In genomic region chr12:7142057-7142644, GRCh38 we compare ENCODE assay signal across 8 cellular contexts. TPM values are rescaled to one million over a fixed set of nuclear protein-coding genes. Genes with fewer than 3 reads are reported as not detected.
A peak's percentile ranks its signal among the peaks of the same experiment; 100 is the strongest.
DNase-seq lines count a peak whose midpoint lies in the region; ATAC-seq, FAIRE-seq and TF ChIP-seq lines count a peak whose summit lies in the region.

No MANE protein-coding gene starts in this region.

- BruUV-seq in K562 (replicated peaks; lab: Mats Ljungman, UMichigan) = no TSS peak

- POLR2A ChIA-PET in K562 (lab: Yijun Ruan, JAX) = no interaction called here

- H3K9ac ChIP-seq in K562 (ENCODE audit: insufficient read depth in 1 of 2, low read depth in 2 of 2, low read length in 2 of 2) (no peak overlapping the region), keratinocyte (ENCODE audit: control insufficient read depth, extremely low read depth, insufficient read depth, low read length) (no peak overlapping the region)

- H3K27me3 ChIP-seq in GM06990 (replicated peaks; ENCODE audit: control insufficient read depth, insufficient read depth, low read length) (no peaks in the 10 kb centered on the region), K562 (ENCODE audit: control insufficient read depth in 2 of 2, insufficient read depth in 2 of 2, low read length in 2 of 2) (no peaks in the 10 kb centered on the region), keratinocyte (ENCODE audit: control insufficient read depth, extremely low read depth, insufficient read depth, low read length) (no peaks in the 10 kb centered on the region)

- peak; percentile 31 to 55 for TF ChIP-seq RAD21 in K562 (CRISPR knock-in tag; conservative IDR thresholded peaks at IDR 0.05 in 1 of 2, IDR thresholded peaks at IDR 0.05 in 1 of 2)

- TF ChIP-seq POLR2A in K562 (conservative IDR thresholded peaks at IDR 0.05) = no peak

- H3K9me3 ChIP-seq in K562 (replicated peaks; ENCODE audit: control insufficient read depth, insufficient read depth, low read depth, low read length) = no peaks in the 10 kb centered on the region
- H3K9me3 ChIP-seq in keratinocyte (ENCODE audit: control insufficient read depth, low read depth, low read length) = no peaks in the 10 kb centered on the region

- 59% methylated on average over 3 of the region's 5 CpGs for WGBS in K562 (ENCODE audit: insufficient coverage, low coverage, missing lambda C conversion rate)

- H3K27ac ChIP-seq in K562 (ENCODE audit: extremely low read depth, low read depth, low read length) = no peak overlapping the region
- no peak overlapping the region for H3K27ac ChIP-seq in keratinocyte (ENCODE audit: control insufficient read depth, insufficient read depth, low read length)

- FAIRE-seq in K562 (lab: Jason Lieb, UNC) (peak; percentile 79), keratinocyte (lab: Jason Lieb, UNC) (peak; percentile 39)

- H4K20me1 ChIP-seq in K562 (replicated peaks; ENCODE audit: control insufficient read depth, insufficient read depth, low read length) (no peaks in the 10 kb centered on the region), keratinocyte (ENCODE audit: control insufficient read depth, extremely low read depth, insufficient read depth, low read length) (no peaks in the 10 kb centered on the region)

- no peak overlapping the region for H3K4me2 ChIP-seq in K562 (ENCODE audit: insufficient read depth, low read length)
- H3K4me2 ChIP-seq in keratinocyte (ENCODE audit: control insufficient read depth, extremely low read depth, insufficient read depth, low read depth, low read length) = no peak overlapping the region

- H3K4me3 ChIP-seq in GM06990 (replicated peaks; ENCODE audit: low read depth, low read length) (no peak overlapping the region), K562 (no peak overlapping the region), keratinocyte (ENCODE audit: control insufficient read depth in 2 of 3, extremely low read depth in 1 of 3, insufficient read depth in 2 of 3, low read depth in 1 of 3, low read length in 3 of 3) (no peak overlapping the region)

- intact Hi-C loops in K562 (cut with micrococcal nuclease) = loop anchor here (1.0 kb wide), 1 partner anchor 46 kb away; no protein-coding TSS in a partner anchor

- CTCF ChIA-PET in K562 (lab: Yijun Ruan, JAX; ENCODE audit: low intra/inter-chr PET ratio) = interaction anchor here (0.7 to 1.4 kb wide), 4 partner anchors 47 to 496 kb away, joined by 3 to 6 read pairs (median 4); partner anchors contain the start of gene PEX5

- H3K79me2 ChIP-seq in K562 (ENCODE audit: control insufficient read depth, insufficient read depth, low read length) (no peaks in the 10 kb centered on the region), keratinocyte (ENCODE audit: control insufficient read depth, insufficient read depth, low read length) (no peaks in the 10 kb centered on the region)

- TF ChIP-seq EP300 in K562 (IDR thresholded peaks at IDR 0.05; ENCODE audit: low read length) = no peak

- ATAC-seq in K562 = peak; percentile 93
- ATAC-seq in HG03159 (IDR thresholded peaks at IDR 0.05; ENCODE audit: unreplicated experiment) = no peak

- H2AFZ ChIP-seq in K562 (ENCODE audit: low read depth, low read length) (no peak overlapping the region), keratinocyte (ENCODE audit: control insufficient read depth, low read length) (no peak overlapping the region)

- H3K36me3 ChIP-seq in GM06990 (ENCODE audit: control insufficient read depth, insufficient read depth, low read length) (peaks cover 13% of the 10 kb centered on the region), K562 (ENCODE audit: control insufficient read depth, insufficient read depth, low read length) (peaks cover 17% of the 10 kb centered on the region; the same call in 2 of the 3 replicates), keratinocyte (ENCODE audit: control insufficient read depth in 2 of 2, extremely low read depth in 1 of 2, insufficient read depth in 2 of 2, low read length in 2 of 2) (peaks cover 4 to 25% of the 10 kb centered on the region in 2 experiments)

- no peak for DNase-seq in GM06990 (ENCODE audit: extremely low read depth, insufficient read length)
- peak; percentile 43 for DNase-seq in T-helper 9 cell
- DNase-seq in K562 (ENCODE audit: extremely low read depth in 1 of 4, low spot score in 3 of 4) = peak; percentile 53 to 61 (median 60)
- DNase-seq in keratinocyte (ENCODE audit: low read depth, low spot score) = no peak
- peak; percentile 36 to 53 for DNase-seq in stimulated activated CD4-positive, alpha-beta T cell treated with anti-CD3 and anti-CD28 coated beads, Interleukin-4, amount 100 ng/mL, for 48 hours (ENCODE audit: low read depth in 2 of 2)
- DNase-seq in cortex of kidney (lab: John Stamatoyannopoulos, UW) = no peak

- TF ChIP-seq CTCF in GM06990 (IDR thresholded peaks at IDR 0.05; ENCODE audit: insufficient read depth, low read length, poor library complexity, severe bottlenecking) (peak; percentile 68), LNCAP (IDR thresholded peaks at IDR 0.05) (peak; percentile 79), K562 (IDR thresholded peaks at IDR 0.05 in 2 of 3, conservative IDR thresholded peaks at IDR 0.05 in 1 of 3; ENCODE audit: insufficient read depth in 2 of 3, low read depth in 1 of 3, low read length in 3 of 3) (peak; percentile 74 to 81 (median 76)), keratinocyte (optimal IDR thresholded peaks at IDR 0.05 in 1 of 3, IDR thresholded peaks at IDR 0.05 in 1 of 3, conservative IDR thresholded peaks at IDR 0.05 in 1 of 3; ENCODE audit: extremely low read depth in 1 of 3, insufficient read depth in 2 of 3, low read length in 3 of 3) (peak; percentile 72 to 91 (median 74))

- H3K9me1 ChIP-seq in K562 (ENCODE audit: control insufficient read depth, insufficient read depth, low read length) (no peaks in the 10 kb centered on the region), keratinocyte (ENCODE audit: control insufficient read depth, extremely low read depth, insufficient read depth, low read length) (no peaks in the 10 kb centered on the region)

- H3K4me1 ChIP-seq in K562 (replicated peaks in 1 of 2; ENCODE audit: control insufficient read depth in 2 of 2, insufficient read depth in 2 of 2, low read length in 2 of 2) (peaks cover 7 to 10% of the 10 kb centered on the region in 2 experiments; a peak in 3 of 5 replicates), keratinocyte (ENCODE audit: control insufficient read depth, extremely low read depth, insufficient read depth, low read length) (no peaks in the 10 kb centered on the region)

- dilution Hi-C loops in keratinocyte (cut with MboI; ENCODE audit: extremely low pct_ligation_motif_present, low sequenced_read_pairs) = no loop called here

- in situ Hi-C loops in K562 (cut with MboI) = no loop called here

RNA-seq across cellular contexts. Expression of gene CLSTN3, which starts 12.0 kb away (rescaled TPM):
- 71.8 and 159 TPM in 2 replicates for total RNA-seq in K562 (2011; cell fraction: chromatin; rRNA removed; ENCODE audit: low replicate concordance)
- total RNA-seq in K562 (2011; cell fraction: nucleolus; rRNA removed) = 102 and 111 TPM in 2 replicates
- total RNA-seq in K562 (2011; cell fraction: nucleoplasm; rRNA removed) = 67.6 and 87.0 TPM in 2 replicates
- total RNA-seq in K562 (2014; rRNA removed) = 7.8 and 11.0 TPM in 2 replicates
- 6.2 and 6.8 TPM in 2 replicates for total RNA-seq in K562 (2014; rRNA removed; fragmentation: Illumina TruSeq; extraction: Trizol)
- 4.3 and 5.5 TPM in 2 replicates for total RNA-seq in K562 (2015; rRNA removed; fragmentation: Illumina TruSeq; extraction: Trizol)
- 14.7 and 18.5 TPM in 2 replicates for total RNA-seq in K562 (2021)
- polyA plus RNA-seq in K562 (2011; rRNA removed) = 23.2 and 27.0 TPM in 2 replicates
- 27.9 and 42.2 TPM in 2 replicates for polyA plus RNA-seq in K562 (2011; cell fraction: cytosol; rRNA removed)
- polyA plus RNA-seq in K562 (2011; cell fraction: nucleus; rRNA removed) = 68.7 and 118 TPM in 2 replicates
- polyA plus RNA-seq in K562 (2012) = 13.5 and 15.5 TPM in 2 replicates
- polyA plus RNA-seq in K562 (2014; fragmentation: Illumina TruSeq; extraction: Trizol) = 11.9 and 14.3 TPM in 2 replicates
- under 1 TPM; 0.08 to 0.10 TPM for polyA plus RNA-seq in K562 (2014; fragmentation: Nextera tagmentation; extraction: Ambion mirVana)
- polyA plus RNA-seq in K562 (2014; rRNA removed) = 11.2 and 17.6 TPM in 2 replicates
- 26.5 and 29.5 TPM in 2 replicates for polyA minus RNA-seq in K562 (2011; rRNA and poly(A)+ RNA removed)
- polyA minus RNA-seq in K562 (2011; cell fraction: cytosol; rRNA and poly(A)+ RNA removed) = 31.0 and 36.0 TPM in 2 replicates
- 29.4 TPM in 2 replicates for polyA minus RNA-seq in K562 (2011; cell fraction: nucleus; rRNA and poly(A)+ RNA removed)
- polyA plus RNA-seq in keratinocyte = 12.8 to 21.6 TPM (median 15.2 TPM) in 3 replicates
- 16.6 TPM for polyA plus RNA-seq in keratinocyte (2011; ENCODE audit: low read depth)
- polyA plus RNA-seq in keratinocyte (2011; cell fraction: cytosol; rRNA removed) = 2.5 and 3.4 TPM in 2 replicates
- polyA plus RNA-seq in keratinocyte (2011; cell fraction: nucleus; rRNA removed) = 81.1 and 81.9 TPM in 2 replicates
- polyA plus RNA-seq in keratinocyte (2012; ENCODE audit: low replicate concordance) = 9.6 and 9.8 TPM in 2 replicates
- polyA minus RNA-seq in keratinocyte = 21.6 to 63.8 TPM (median 42.5 TPM) in 3 replicates
- 25.5 TPM for polyA minus RNA-seq in keratinocyte (2011; cell fraction: cytosol; rRNA and poly(A)+ RNA removed)
- 35.0 and 60.0 TPM in 2 replicates for polyA minus RNA-seq in keratinocyte (2011; cell fraction: nucleus; rRNA and poly(A)+ RNA removed)

RNA-seq across cellular contexts. Expression of gene RBP5, which starts 13.5 kb away (rescaled TPM):
- 9.0 and 19.8 TPM in 2 replicates for total RNA-seq in K562 (2011; cell fraction: chromatin; rRNA removed; ENCODE audit: low replicate concordance)
- total RNA-seq in K562 (2011; cell fraction: nucleolus; rRNA removed) = 11.1 and 12.5 TPM in 2 replicates
- total RNA-seq in K562 (2011; cell fraction: nucleoplasm; rRNA removed) = 7.3 and 12.5 TPM in 2 replicates
- total RNA-seq in K562 (2014; rRNA removed) = 8.6 and 10.6 TPM in 2 replicates
- 8.1 and 11.4 TPM in 2 replicates for total RNA-seq in K562 (2014; rRNA removed; fragmentation: Illumina TruSeq; extraction: Trizol)
- 10.5 and 10.9 TPM in 2 replicates for total RNA-seq in K562 (2015; rRNA removed; fragmentation: Illumina TruSeq; extraction: Trizol)
- total RNA-seq in K562 (2021) = 11.1 and 15.7 TPM in 2 replicates
- polyA plus RNA-seq in K562 (2011; rRNA removed) = 9.1 and 12.0 TPM in 2 replicates
- polyA plus RNA-seq in K562 (2011; cell fraction: cytosol; rRNA removed) = 12.2 and 14.5 TPM in 2 replicates
- polyA plus RNA-seq in K562 (2011; cell fraction: nucleus; rRNA removed) = 19.6 and 20.2 TPM in 2 replicates
- 10.1 and 19.0 TPM in 2 replicates for polyA plus RNA-seq in K562 (2012)
- polyA plus RNA-seq in K562 (2014; fragmentation: Illumina TruSeq; extraction: Trizol) = 18.7 and 22.1 TPM in 2 replicates
- polyA plus RNA-seq in K562 (2014; fragmentation: Nextera tagmentation; extraction: Ambion mirVana) = 10 to 100 TPM; 12.1 to 22.5 TPM
- 12.2 and 12.5 TPM in 2 replicates for polyA plus RNA-seq in K562 (2014; rRNA removed)
- polyA minus RNA-seq in K562 (2011; rRNA and poly(A)+ RNA removed) = 22.9 and 30.5 TPM in 2 replicates
- polyA minus RNA-seq in K562 (2011; cell fraction: cytosol; rRNA and poly(A)+ RNA removed) = 6.6 and 10.7 TPM in 2 replicates
- 3.0 and 11.4 TPM in 2 replicates for polyA minus RNA-seq in K562 (2011; cell fraction: nucleus; rRNA and poly(A)+ RNA removed)
- polyA plus RNA-seq in keratinocyte = not detected in 3 replicates
- not detected for polyA plus RNA-seq in keratinocyte (2011; ENCODE audit: low read depth)
- polyA plus RNA-seq in keratinocyte (2011; cell fraction: cytosol; rRNA removed) = not detected in 2 replicates
- not detected in 2 replicates for polyA plus RNA-seq in keratinocyte (2011; cell fraction: nucleus; rRNA removed)
- polyA plus RNA-seq in keratinocyte (2012; ENCODE audit: low replicate concordance) = 1.4 and 1.8 TPM in 2 replicates
- not detected in 3 replicates for polyA minus RNA-seq in keratinocyte
- polyA minus RNA-seq in keratinocyte (2011; cell fraction: cytosol; rRNA and poly(A)+ RNA removed) = not detected
- polyA minus RNA-seq in keratinocyte (2011; cell fraction: nucleus; rRNA and poly(A)+ RNA removed) = not detected in 2 replicates

RNA-seq across cellular contexts. Expression of gene C1RL, which starts 33.1 kb away (rescaled TPM):
- total RNA-seq in K562 (2011; cell fraction: chromatin; rRNA removed; ENCODE audit: low replicate concordance) = 21.5 and 28.9 TPM in 2 replicates
- 28.0 and 30.3 TPM in 2 replicates for total RNA-seq in K562 (2011; cell fraction: nucleolus; rRNA removed)
- 31.4 and 33.9 TPM in 2 replicates for total RNA-seq in K562 (2011; cell fraction: nucleoplasm; rRNA removed)
- total RNA-seq in K562 (2014; rRNA removed) = 9.5 and 13.6 TPM in 2 replicates
- 3.6 and 5.4 TPM in 2 replicates for total RNA-seq in K562 (2014; rRNA removed; fragmentation: Illumina TruSeq; extraction: Trizol)
- total RNA-seq in K562 (2015; rRNA removed; fragmentation: Illumina TruSeq; extraction: Trizol) = 7.6 and 8.0 TPM in 2 replicates
- total RNA-seq in K562 (2021) = 6.9 and 9.1 TPM in 2 replicates
- 6.3 and 6.8 TPM in 2 replicates for polyA plus RNA-seq in K562 (2011; rRNA removed)
- polyA plus RNA-seq in K562 (2011; cell fraction: cytosol; rRNA removed) = 7.0 and 15.3 TPM in 2 replicates
- 15.2 and 31.3 TPM in 2 replicates for polyA plus RNA-seq in K562 (2011; cell fraction: nucleus; rRNA removed)
- 5.0 and 22.5 TPM in 2 replicates for polyA plus RNA-seq in K562 (2012)
- polyA plus RNA-seq in K562 (2014; fragmentation: Illumina TruSeq; extraction: Trizol) = 7.3 and 8.8 TPM in 2 replicates
- polyA plus RNA-seq in K562 (2014; fragmentation: Nextera tagmentation; extraction: Ambion mirVana) = 1 to 10 TPM; 1.4 to 1.9 TPM
- polyA plus RNA-seq in K562 (2014; rRNA removed) = 10.7 and 13.7 TPM in 2 replicates
- polyA minus RNA-seq in K562 (2011; rRNA and poly(A)+ RNA removed) = 4.2 and 6.3 TPM in 2 replicates
- 6.9 and 12.2 TPM in 2 replicates for polyA minus RNA-seq in K562 (2011; cell fraction: cytosol; rRNA and poly(A)+ RNA removed)
- polyA minus RNA-seq in K562 (2011; cell fraction: nucleus; rRNA and poly(A)+ RNA removed) = 13.3 and 14.9 TPM in 2 replicates
- 8.5 to 13.5 TPM (median 9.3 TPM) in 3 replicates for polyA plus RNA-seq in keratinocyte
- polyA plus RNA-seq in keratinocyte (2011; ENCODE audit: low read depth) = 3.0 TPM
- 7.5 and 8.4 TPM in 2 replicates for polyA plus RNA-seq in keratinocyte (2011; cell fraction: cytosol; rRNA removed)
- 24.4 and 33.2 TPM in 2 replicates for polyA plus RNA-seq in keratinocyte (2011; cell fraction: nucleus; rRNA removed)
- polyA plus RNA-seq in keratinocyte (2012; ENCODE audit: low replicate concordance) = 8.3 and 9.9 TPM in 2 replicates
- 14.8 to 24.6 TPM (median 21.7 TPM) in 3 replicates for polyA minus RNA-seq in keratinocyte
- polyA minus RNA-seq in keratinocyte (2011; cell fraction: cytosol; rRNA and poly(A)+ RNA removed) = 17.8 TPM
- polyA minus RNA-seq in keratinocyte (2011; cell fraction: nucleus; rRNA and poly(A)+ RNA removed) = 17.9 and 28.6 TPM in 2 replicates

RNA-seq across cellular contexts. Expression of gene PEX5, which starts 47.3 kb away (rescaled TPM):
- total RNA-seq in K562 (2011; cell fraction: chromatin; rRNA removed; ENCODE audit: low replicate concordance) = 29.2 and 34.4 TPM in 2 replicates
- total RNA-seq in K562 (2011; cell fraction: nucleolus; rRNA removed) = 26.8 and 27.6 TPM in 2 replicates
- 32.8 and 35.0 TPM in 2 replicates for total RNA-seq in K562 (2011; cell fraction: nucleoplasm; rRNA removed)
- total RNA-seq in K562 (2014; rRNA removed) (11.0 and 18.1 TPM in 2 replicates), K562 (2014; rRNA removed; fragmentation: Illumina TruSeq; extraction: Trizol) (13.1 and 13.6 TPM in 2 replicates), K562 (2015; rRNA removed; fragmentation: Illumina TruSeq; extraction: Trizol) (12.9 and 14.0 TPM in 2 replicates), K562 (2021) (25.0 and 26.1 TPM in 2 replicates)
- polyA plus RNA-seq in K562 (2011; rRNA removed) (14.4 and 18.4 TPM in 2 replicates), K562 (2014; fragmentation: Illumina TruSeq; extraction: Trizol) (16.6 and 20.2 TPM in 2 replicates), K562 (2014; fragmentation: Nextera tagmentation; extraction: Ambion mirVana) (1 to 10 TPM; 1.4 to 1.5 TPM), K562 (2014; rRNA removed) (14.8 and 17.3 TPM in 2 replicates), keratinocyte (10.8 to 17.2 TPM (median 14.4 TPM) in 3 replicates)
- polyA plus RNA-seq in K562 (2011; cell fraction: cytosol; rRNA removed) = 15.5 and 15.8 TPM in 2 replicates
- polyA plus RNA-seq in K562 (2011; cell fraction: nucleus; rRNA removed) = 32.5 and 35.7 TPM in 2 replicates
- 15.3 and 21.1 TPM in 2 replicates for polyA plus RNA-seq in K562 (2012)
- 17.9 and 19.5 TPM in 2 replicates for polyA minus RNA-seq in K562 (2011; rRNA and poly(A)+ RNA removed)
- polyA minus RNA-seq in K562 (2011; cell fraction: cytosol; rRNA and poly(A)+ RNA removed) = 10.4 and 10.5 TPM in 2 replicates
- polyA minus RNA-seq in K562 (2011; cell fraction: nucleus; rRNA and poly(A)+ RNA removed) = 17.1 and 20.1 TPM in 2 replicates
- 11.2 TPM for polyA plus RNA-seq in keratinocyte (2011; ENCODE audit: low read depth)
- 12.1 and 12.8 TPM in 2 replicates for polyA plus RNA-seq in keratinocyte (2011; cell fraction: cytosol; rRNA removed)
- 25.3 and 26.8 TPM in 2 replicates for polyA plus RNA-seq in keratinocyte (2011; cell fraction: nucleus; rRNA removed)
- polyA plus RNA-seq in keratinocyte (2012; ENCODE audit: low replicate concordance) = 19.5 and 20.0 TPM in 2 replicates
- 13.0 to 17.2 TPM (median 16.5 TPM) in 3 replicates for polyA minus RNA-seq in keratinocyte
- 19.0 TPM for polyA minus RNA-seq in keratinocyte (2011; cell fraction: cytosol; rRNA and poly(A)+ RNA removed)
- 12.0 and 15.8 TPM in 2 replicates for polyA minus RNA-seq in keratinocyte (2011; cell fraction: nucleus; rRNA and poly(A)+ RNA removed)

RNA-seq across cellular contexts. Expression of gene C1R, which starts 49.9 kb away (rescaled TPM):
- total RNA-seq in K562 (2011; cell fraction: chromatin; rRNA removed; ENCODE audit: low replicate concordance) = 1.5 and 1.9 TPM in 2 replicates
- 0.50 and 0.66 TPM in 2 replicates for total RNA-seq in K562 (2011; cell fraction: nucleolus; rRNA removed)
- total RNA-seq in K562 (2011; cell fraction: nucleoplasm; rRNA removed) = 0.37 and 1.8 TPM in 2 replicates
- total RNA-seq in K562 (2014; rRNA removed) = 0.16 and 1.0 TPM in 2 replicates
- 0.13 and 0.33 TPM in 2 replicates for total RNA-seq in K562 (2014; rRNA removed; fragmentation: Illumina TruSeq; extraction: Trizol)
- total RNA-seq in K562 (2015; rRNA removed; fragmentation: Illumina TruSeq; extraction: Trizol) = 0.14 and 0.19 TPM in 2 replicates
- 0.96 and 1.0 TPM in 2 replicates for total RNA-seq in K562 (2021)
- polyA plus RNA-seq in K562 (2011; rRNA removed) = 0.33 and 0.81 TPM in 2 replicates
- 0.42 and 0.77 TPM in 2 replicates for polyA plus RNA-seq in K562 (2011; cell fraction: cytosol; rRNA removed)
- polyA plus RNA-seq in K562 (2011; cell fraction: nucleus; rRNA removed) = 1.4 and 2.8 TPM in 2 replicates
- polyA plus RNA-seq in K562 (2012) = 0.20 and 0.98 TPM in 2 replicates
- 0.33 and 0.36 TPM in 2 replicates for polyA plus RNA-seq in K562 (2014; fragmentation: Illumina TruSeq; extraction: Trizol)
- polyA plus RNA-seq in K562 (2014; fragmentation: Nextera tagmentation; extraction: Ambion mirVana) = under 1 TPM in 1 of 2 experiments, not detected in 1; 0.07 TPM
- 0.11 and 0.53 TPM in 2 replicates for polyA plus RNA-seq in K562 (2014; rRNA removed)
- polyA minus RNA-seq in K562 (2011; rRNA and poly(A)+ RNA removed) = 0.28 and 0.99 TPM in 2 replicates
- polyA minus RNA-seq in K562 (2011; cell fraction: cytosol; rRNA and poly(A)+ RNA removed) = 1.5 TPM in 1 of 2 replicates, not detected in the other
- 0.40 and 0.67 TPM in 2 replicates for polyA minus RNA-seq in K562 (2011; cell fraction: nucleus; rRNA and poly(A)+ RNA removed)
- polyA plus RNA-seq in keratinocyte = 2.8 to 8.0 TPM (median 3.2 TPM) in 3 replicates
- polyA plus RNA-seq in keratinocyte (2011; ENCODE audit: low read depth) = 0.52 TPM
- polyA plus RNA-seq in keratinocyte (2011; cell fraction: cytosol; rRNA removed) = 1.3 and 1.7 TPM in 2 replicates
- 3.8 and 4.6 TPM in 2 replicates for polyA plus RNA-seq in keratinocyte (2011; cell fraction: nucleus; rRNA removed)
- 0.85 and 2.5 TPM in 2 replicates for polyA plus RNA-seq in keratinocyte (2012; ENCODE audit: low replicate concordance)
- 1.8 to 11.9 TPM (median 5.3 TPM) in 3 replicates for polyA minus RNA-seq in keratinocyte
- polyA minus RNA-seq in keratinocyte (2011; cell fraction: cytosol; rRNA and poly(A)+ RNA removed) = 1.5 TPM
- polyA minus RNA-seq in keratinocyte (2011; cell fraction: nucleus; rRNA and poly(A)+ RNA removed) = 2.6 and 4.3 TPM in 2 replicates

Comparison
In these comparisons a context has a peak if more than half of its experiments do, and no peak if none do; other contexts are left out.
1. DNase-seq: peak in T-helper 9 cell (single experiment), K562 (4 of 4) and stimulated activated CD4-positive, alpha-beta T cell treated with anti-CD3 and anti-CD28 coated beads, Interleukin-4, amount 100 ng/mL, for 48 hours (2 of 2); none in GM06990 (single experiment), keratinocyte (single experiment) and cortex of kidney (single experiment).
2. Peak in every context shown above with its lines, with median percentiles within 50 percentile points of each other: CTCF ChIP-seq.